In genomic region chr17:83171661-83172060, GRCh38 we compare ENCODE assay signal across 1 cellular context.
TF ChIP-seq lines count a peak whose summit lies in the region.

No MANE protein-coding gene starts in this region.

TF ChIP-seq in HCT116, 20 proteins besides CTCF, POLR2A, EP300 and RAD21 (continued from another document):
- TF ChIP-seq ATF3 (IDR thresholded peaks at IDR 0.05) (no peak), MAX (IDR thresholded peaks at IDR 0.05) (no peak), ZBTB33 (IDR thresholded peaks at IDR 0.05; ENCODE audit: extremely low read depth, insufficient replicate concordance, low read length) (no peak), TCF7L2 (IDR thresholded peaks at IDR 0.05; ENCODE audit: borderline replicate concordance, extremely low read depth, insufficient read depth, insufficient read length) (no peak), EGR1 (IDR thresholded peaks at IDR 0.05; ENCODE audit: low read depth) (no peak)
TF ChIP-seq in HCT116: peak in this region for 0.
